18 cellular contexts compared by ENCODE assay signal in the genomic region with DNA sequence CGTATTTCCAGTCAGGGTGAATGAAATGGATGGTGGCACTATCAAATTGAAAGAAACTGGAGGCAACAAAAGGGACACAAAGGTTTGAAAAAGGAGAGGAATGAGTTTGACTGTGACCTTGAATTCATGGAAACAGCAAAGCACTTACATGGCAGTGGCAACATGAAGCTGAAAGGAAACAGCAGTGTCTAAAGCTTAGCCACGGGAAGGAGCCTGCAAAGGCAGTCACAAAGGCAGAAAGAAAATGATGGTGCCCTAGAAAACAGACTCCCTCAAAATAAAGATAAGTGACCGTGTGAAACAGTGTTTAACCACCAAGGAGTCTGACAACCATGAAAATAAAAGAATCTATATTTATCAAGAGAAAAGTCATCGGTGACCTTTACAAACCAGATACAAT.
"Had no signal": no experiment of that assay in that cellular context is flagged by ENCODE, and none has a peak within 500 bp of the region (broad histone marks: within the 10 kb centered on the region; RNA-seq: fewer than 3 reads in every experiment).

No MANE protein-coding gene starts in this region.

- ATAC-seq: heart left ventricle; naive thymus-derived CD8-positive, alpha-beta T cell; stimulated activated naive CD8-positive, alpha-beta T cell treated with anti-CD3 and anti-CD28 coated beads, Interleukin-15, amount 100 ng/mL, for 72 hours had no signal

- DNase-seq: activated B cell treated with CpG ODN at 0.5 μM for 24 hours; activated CD4-positive, alpha-beta T cell treated with anti-CD3 and anti-CD28 coated beads, Interleukin-2, amount 10 ng/mL, durations not matched to agents 7 days and 5 days; activated effector memory CD4-positive, alpha-beta T cell treated with anti-CD3 and anti-CD28 coated beads, Interleukin-2, amount 50 U/mL, for 16 hours; activated naive CD4-positive, alpha-beta T cell treated with anti-CD3 and anti-CD28 coated beads, Interleukin-2, amount 10 ng/mL, durations not matched to agents 7 days and 5 days; amniotic stem cell; heart left ventricle; kidney; naive thymus-derived CD8-positive, alpha-beta T cell; stimulated activated CD4-positive, alpha-beta T cell treated with anti-CD3 and anti-CD28 coated beads, Interleukin-4, amount 100 ng/mL, for 24 hours; stimulated activated naive CD8-positive, alpha-beta T cell treated with anti-CD3 and anti-CD28 coated beads, Interleukin-15, amount 100 ng/mL, for 72 hours; transverse colon had no signal

- H3K27me3 ChIP-seq: heart left ventricle, neural progenitor cell, suprapubic skin, transverse colon had no signal

- H3K9me3 ChIP-seq: heart left ventricle, prostate gland, suprapubic skin, transverse colon had no signal

- H3K27ac Mint-ChIP-seq: activated B cell treated with CpG ODN at 0.5 μM for 24 hours; activated naive CD4-positive, alpha-beta T cell treated with anti-CD3 and anti-CD28 coated beads, Interleukin-2, amount 10 ng/mL, durations not matched to agents 7 days and 5 days; neural progenitor cell; T-helper 1 cell treated with Interleukin-12 subunit alpha and Interleukin-12 subunit beta and Interleukin-4 antibody, amounts not matched to agents 30 μg/mL and 1 μg/mL, for 36 hours had no signal

- H3K27me3 Mint-ChIP-seq: activated B cell treated with CpG ODN at 0.5 μM for 24 hours; activated CD4-positive, alpha-beta T cell treated with anti-CD3 and anti-CD28 coated beads, Interleukin-2, amount 10 ng/mL, durations not matched to agents 7 days and 5 days; activated naive CD4-positive, alpha-beta T cell treated with anti-CD3 and anti-CD28 coated beads, Interleukin-2, amount 10 ng/mL, durations not matched to agents 7 days and 5 days; naive thymus-derived CD8-positive, alpha-beta T cell; stimulated activated naive CD8-positive, alpha-beta T cell treated with anti-CD3 and anti-CD28 coated beads, Interleukin-15, amount 100 ng/mL, for 72 hours had no signal

- FAIRE-seq: kidney, urothelium cell line had no signal

- H3K4me3 ChIP-seq: heart left ventricle, lung, neural progenitor cell, prostate gland, suprapubic skin, transverse colon had no signal

- H3K4me3 Mint-ChIP-seq: activated B cell treated with CpG ODN at 0.5 μM for 24 hours; activated CD4-positive, alpha-beta T cell treated with anti-CD3 and anti-CD28 coated beads, Interleukin-2, amount 10 ng/mL, durations not matched to agents 7 days and 5 days; activated naive CD4-positive, alpha-beta T cell treated with anti-CD3 and anti-CD28 coated beads, Interleukin-2, amount 10 ng/mL, durations not matched to agents 7 days and 5 days; naive thymus-derived CD8-positive, alpha-beta T cell; neural progenitor cell; stimulated activated naive CD8-positive, alpha-beta T cell treated with anti-CD3 and anti-CD28 coated beads, Interleukin-15, amount 100 ng/mL, for 72 hours; T-helper 1 cell treated with Interleukin-12 subunit alpha and Interleukin-12 subunit beta and Interleukin-4 antibody, amounts not matched to agents 30 μg/mL and 1 μg/mL, for 36 hours had no signal

- H3K9ac ChIP-seq: neural progenitor cell had no signal

- H3K9me3 Mint-ChIP-seq: activated B cell treated with CpG ODN at 0.5 μM for 24 hours; activated CD4-positive, alpha-beta T cell treated with anti-CD3 and anti-CD28 coated beads, Interleukin-2, amount 10 ng/mL, durations not matched to agents 7 days and 5 days; activated naive CD4-positive, alpha-beta T cell treated with anti-CD3 and anti-CD28 coated beads, Interleukin-2, amount 10 ng/mL, durations not matched to agents 7 days and 5 days; naive thymus-derived CD8-positive, alpha-beta T cell; neural progenitor cell; stimulated activated naive CD8-positive, alpha-beta T cell treated with anti-CD3 and anti-CD28 coated beads, Interleukin-15, amount 100 ng/mL, for 72 hours; T-helper 1 cell treated with Interleukin-12 subunit alpha and Interleukin-12 subunit beta and Interleukin-4 antibody, amounts not matched to agents 30 μg/mL and 1 μg/mL, for 36 hours had no signal

- H2AFZ ChIP-seq: neural progenitor cell had no signal

- H3K4me2 ChIP-seq: neural progenitor cell had no signal

- H3K4me1 Mint-ChIP-seq: activated B cell treated with CpG ODN at 0.5 μM for 24 hours; activated naive CD4-positive, alpha-beta T cell treated with anti-CD3 and anti-CD28 coated beads, Interleukin-2, amount 10 ng/mL, durations not matched to agents 7 days and 5 days; neural progenitor cell; stimulated activated naive CD8-positive, alpha-beta T cell treated with anti-CD3 and anti-CD28 coated beads, Interleukin-15, amount 100 ng/mL, for 72 hours had no signal

- H3K27ac ChIP-seq: epithelial cell of prostate, heart left ventricle, neural progenitor cell, prostate gland, suprapubic skin, transverse colon had no signal

- H3K4me1 ChIP-seq: heart left ventricle, neural progenitor cell, prostate gland, suprapubic skin, transverse colon had no signal
